In the genomic region with DNA sequence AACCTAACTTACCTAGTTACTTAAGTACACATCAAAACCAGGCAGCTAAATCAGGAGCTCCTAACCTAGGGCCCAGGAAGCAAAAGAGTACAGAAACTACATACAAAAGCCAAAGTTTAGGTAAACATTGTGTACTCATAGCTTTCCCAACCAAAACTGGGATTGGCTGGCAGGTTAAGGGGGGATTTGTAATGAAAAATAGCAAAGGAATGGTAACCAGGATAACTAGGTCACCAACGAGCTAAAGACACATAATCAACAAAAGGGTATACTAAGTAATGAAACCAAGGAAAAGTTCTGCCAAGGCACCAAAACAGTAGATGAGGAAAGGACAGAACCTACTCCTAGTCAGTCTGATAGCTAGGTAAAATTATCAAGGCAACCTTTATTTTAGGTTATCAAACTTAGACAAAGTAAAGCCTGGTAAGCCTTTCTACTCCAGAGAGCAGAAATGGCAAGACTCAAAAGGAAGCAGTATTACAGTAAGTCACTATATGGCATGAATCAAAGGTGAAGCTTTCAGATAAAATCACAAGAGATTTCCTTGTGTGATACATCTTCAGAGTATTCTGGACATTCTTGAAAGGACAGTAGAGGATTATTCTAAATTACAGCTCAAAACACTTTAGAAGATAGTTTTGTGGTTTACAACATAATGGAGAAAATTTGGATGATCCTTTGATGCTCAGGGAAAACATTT, we compare ENCODE assay signal across 9 cellular contexts. TPM values are rescaled to one million over a fixed set of nuclear protein-coding genes. Genes with fewer than 3 reads are reported as not detected.
DNase-seq lines count a peak whose midpoint lies in the region; ATAC-seq, FAIRE-seq and TF ChIP-seq lines count a peak whose summit lies in the region.
"Had no signal": no experiment of that assay in that cellular context is flagged by ENCODE, and none has a peak within 500 bp of the region (broad histone marks: within the 10 kb centered on the region; RNA-seq: fewer than 3 reads in every experiment).

No MANE protein-coding gene starts in this region.

- POLR2A ChIA-PET in CD8-positive, alpha-beta T cell (lab: Charles Lee) = interaction anchor here (0.6 to 7.8 kb wide), 4 partner anchors 9 to 856 kb away, joined by 3 to 85 read pairs (median 12); a partner anchor contains a TSS
- POLR2A ChIA-PET in OCI-LY7 (lab: Charles Lee) (interaction anchor here (0.8 to 3.2 kb wide), 8 partner anchors 8 to 845 kb away, joined by 4 to 15 read pairs (median 6); a partner anchor contains a TSS), H1 (lab: Charles Lee; ENCODE audit: partially characterized antibody) (interaction anchor here (0.7 to 13.8 kb wide), 14 partner anchors 9 to 268 kb away, joined by 3 to 176 read pairs (median 4); a partner anchor contains a TSS)

- TF ChIP-seq POLR2A in H1 (IDR thresholded peaks at IDR 0.05; ENCODE audit: control extremely low read depth in 1 of 2, low read depth in 2 of 2, low read length in 2 of 2) = no peak; a peak in 1 of 3 replicates

- no peak overlapping the region; the same call in 1 of the 2 replicates for H2BK5ac ChIP-seq in H1 (ENCODE audit: low read depth, low read length)

- 71% methylated on average over 1 of the region's 1 CpG; no CpG with 5 or more reads in 1 of the 2 experiments for WGBS in H1 (ENCODE audit: extremely low coverage in 1 of 2, insufficient coverage in 1 of 2, insufficient read length in 1 of 2, insufficient replicate concordance in 2 of 2, low coverage in 1 of 2, low lambda C conversion rate in 2 of 2, missing lambda C conversion rate in 1 of 2), 2 experiments

- no peak overlapping the region for H3K27ac ChIP-seq in CD8-positive, alpha-beta T cell (ENCODE audit: low read depth, low read length)
- H3K27ac ChIP-seq in OCI-LY7 (ENCODE audit: low read depth, low read length, poor library complexity, severe bottlenecking) (no peak overlapping the region), H1 (ENCODE audit: low read depth, low read length) (no peak overlapping the region)

- H3K27me3 Mint-ChIP-seq in CD8-positive, alpha-beta T cell (ENCODE audit: low read depth) = no peaks in the 10 kb centered on the region
- H3K27me3 Mint-ChIP-seq in nephron (ENCODE audit: low read depth) = no peaks in the 10 kb centered on the region

- H3K4me1 Mint-ChIP-seq in CD8-positive, alpha-beta T cell (ENCODE audit: low read depth) = peaks cover 88% of the 10 kb centered on the region
- peaks cover 81% of the 10 kb centered on the region for H3K4me1 Mint-ChIP-seq in nephron

- H3K27ac Mint-ChIP-seq in CD8-positive, alpha-beta T cell = peak overlapping the region; percentile 68
- H3K27ac Mint-ChIP-seq in nephron = peak overlapping the region in 2 of 3 experiments; percentile 8 to 89

- TF ChIP-seq EP300 in H1 (IDR thresholded peaks at IDR 0.05; ENCODE audit: borderline replicate concordance in 1 of 2, low read depth in 2 of 2, low read length in 2 of 2) = no peak

- peaks cover 34% of the 10 kb centered on the region for H3K36me3 ChIP-seq in CD8-positive, alpha-beta T cell (ENCODE audit: insufficient read depth, low read length)
- peaks cover 100% of the 10 kb centered on the region for H3K36me3 ChIP-seq in OCI-LY7 (ENCODE audit: insufficient read depth, low read length)
- H3K36me3 ChIP-seq in H1 (ENCODE audit: control insufficient read depth in 2 of 4, insufficient read depth in 4 of 4, low read length in 3 of 4) = peaks cover 28 to 78% (median 53%) of the 10 kb centered on the region in 4 experiments
- peaks cover 32% of the 10 kb centered on the region for H3K36me3 ChIP-seq in H7 (replicated peaks; ENCODE audit: control insufficient read depth, insufficient read depth, low read length)

- ATAC-seq in CD8-positive, alpha-beta T cell = no peak

- H2BK12ac ChIP-seq in H1 (ENCODE audit: low read depth, low read length) = no peak overlapping the region

- no peaks in the 10 kb centered on the region for H3K9me3 ChIP-seq in CD8-positive, alpha-beta T cell (ENCODE audit: low read length)
- H3K9me3 ChIP-seq in OCI-LY7 (ENCODE audit: low read length) (no peaks in the 10 kb centered on the region), H1 (ENCODE audit: insufficient read depth in 2 of 2, low read depth in 1 of 2, low read length in 1 of 2) (no peaks in the 10 kb centered on the region)

- H2BK120ac ChIP-seq in H1 (replicated peaks; ENCODE audit: low read depth, low read length) = no peak overlapping the region

- H3K4me3 Mint-ChIP-seq in CD8-positive, alpha-beta T cell = peak overlapping the region; percentile 100
- H3K4me3 Mint-ChIP-seq in nephron = peak overlapping the region in 2 of 3 experiments; percentile 16 to 29

- intact Hi-C loops in CD8-positive, alpha-beta T cell (cut with DNase I, micrococcal nuclease) = loop anchor here in 1 of 2 experiments (1.0 kb wide), 1 partner anchor 8 kb away; no protein-coding TSS in a partner anchor
- intact Hi-C loops in OCI-LY7 (cut with micrococcal nuclease; ENCODE audit: unreplicated experiment) = no loop called here

- H3K9me2 ChIP-seq in OCI-LY7 (ENCODE audit: insufficient read depth, low read length) = no peaks in the 10 kb centered on the region

- no peak for TF ChIP-seq CTCF in CD8-positive, alpha-beta T cell (IDR thresholded peaks at IDR 0.05)
- TF ChIP-seq CTCF in OCI-LY7 (conservative IDR thresholded peaks at IDR 0.05; ENCODE audit: low read length) (no peak), H1 (IDR thresholded peaks at IDR 0.05; ENCODE audit: control extremely low read depth in 1 of 3, insufficient read depth in 1 of 3, low read depth in 1 of 3, low read length in 3 of 3) (no peak), nephron (IDR thresholded peaks at IDR 0.05; ENCODE audit: unreplicated experiment in 3 of 3) (no peak)

- H3K9ac ChIP-seq in H1 (replicated peaks in 1 of 4; ENCODE audit: extremely low read depth in 1 of 4, low read depth in 3 of 4, low read length in 3 of 4) = peak overlapping the region in 2 of 4 experiments; percentile 34 to 37; a peak in 2 of 7 replicates

- peaks cover 98% of the 10 kb centered on the region for H4K20me1 ChIP-seq in OCI-LY7 (ENCODE audit: insufficient read depth, low read length)
- H4K20me1 ChIP-seq in H1 (replicated peaks in 1 of 2; ENCODE audit: control insufficient read depth in 1 of 2, insufficient read depth in 2 of 2, low read length in 2 of 2) = peaks cover 62 to 66% of the 10 kb centered on the region in 2 experiments

- H3K4me3 ChIP-seq in CD8-positive, alpha-beta T cell (ENCODE audit: low read depth, low read length) = no peak overlapping the region
- H3K4me3 ChIP-seq in OCI-LY7 (ENCODE audit: low read depth, low read length, poor library complexity, severe bottlenecking) = no peak overlapping the region
- H3K4me3 ChIP-seq in H1 (ENCODE audit: extremely low read depth in 1 of 4, insufficient read depth in 2 of 4, low read depth in 3 of 4, low read length in 4 of 4) = peak overlapping the region in 1 of 4 experiments; percentile 92; a peak in 2 of 8 replicates
- H3K4me3 ChIP-seq in H7 (ENCODE audit: insufficient read depth, low read depth, low read length) = no peak overlapping the region

- no peak overlapping the region for H3K23ac ChIP-seq in H1 (ENCODE audit: insufficient read length)

- no peak overlapping the region for H2AK5ac ChIP-seq in H1 (ENCODE audit: low read depth, low read length)

- H4K5ac ChIP-seq in H1 (ENCODE audit: insufficient read length, low read depth, low read length) = no peak overlapping the region

- H3K4me2 ChIP-seq in OCI-LY7 (ENCODE audit: low read length) = peak overlapping the region; percentile 88; the same call in 1 of the 2 replicates
- peak overlapping the region; percentile 59 to 70 for H3K4me2 ChIP-seq in H1 (ENCODE audit: insufficient read depth in 1 of 2, low read depth in 2 of 2, low read length in 2 of 2)

- no peak overlapping the region for H3K18ac ChIP-seq in H1 (ENCODE audit: extremely low read depth, low read length)

- no peak for TF ChIP-seq RAD21 in H1 (IDR thresholded peaks at IDR 0.05 in 1 of 2, conservative IDR thresholded peaks at IDR 0.05 in 1 of 2; ENCODE audit: low read depth in 2 of 2, low read length in 2 of 2)

- peaks cover 66% of the 10 kb centered on the region for H3K4me1 ChIP-seq in CD8-positive, alpha-beta T cell (ENCODE audit: insufficient read depth, low read length)
- H3K4me1 ChIP-seq in OCI-LY7 (ENCODE audit: insufficient read depth, low read length, poor library complexity, severe bottlenecking) (peaks cover 61% of the 10 kb centered on the region), H1 (replicated peaks in 1 of 4; ENCODE audit: control insufficient read depth in 3 of 4, insufficient read depth in 4 of 4, low read length in 3 of 4) (peaks cover 0 to 16% (median 12%) of the 10 kb centered on the region in 4 experiments; a peak in 5 of 7 replicates)

- BruUV-seq in OCI-LY7 (replicated peaks; lab: Mats Ljungman, UMichigan) = no TSS peak

- H3K4ac ChIP-seq in H1 (replicated peaks; ENCODE audit: insufficient read length, low read depth, low read length) = no peak overlapping the region

- no peak overlapping the region for H2BK15ac ChIP-seq in H1 (ENCODE audit: low read length)

- no peaks in the 10 kb centered on the region for H3K23me2 ChIP-seq in H1 (ENCODE audit: low read depth, low read length)

- no peak overlapping the region for H2AFZ ChIP-seq in OCI-LY7 (ENCODE audit: low read length)
- no peak overlapping the region for H2AFZ ChIP-seq in H1 (ENCODE audit: low read length)

- H3K9me3 Mint-ChIP-seq in CD8-positive, alpha-beta T cell = no peaks in the 10 kb centered on the region
- H3K9me3 Mint-ChIP-seq in nephron = no peaks in the 10 kb centered on the region

- H3K56ac ChIP-seq in H1 (replicated peaks; ENCODE audit: insufficient read length, low read depth, low read length) = no peak overlapping the region

- no peak overlapping the region for H4K8ac ChIP-seq in H1 (ENCODE audit: extremely low read depth, insufficient read depth, low read length)

- CTCF ChIA-PET in CD8-positive, alpha-beta T cell (lab: Charles Lee) = interaction anchor here (1.1 to 3.8 kb wide), 2 partner anchors 10 to 16 kb away, joined by 5 to 20 read pairs; a partner anchor contains a TSS
- CTCF ChIA-PET in OCI-LY7 (lab: Charles Lee; ENCODE audit: unreplicated experiment) = interaction anchor here (0.6 to 1.2 kb wide), 2 partner anchors 9 to 16 kb away, joined by 4 to 7 read pairs; no protein-coding TSS in a partner anchor
- CTCF ChIA-PET in H1 (lab: Charles Lee; ENCODE audit: partially characterized antibody) = interaction anchor here (0.9 to 3.0 kb wide), 3 partner anchors 16 to 267 kb away, joined by 4 to 12 read pairs (median 4); no protein-coding TSS in a partner anchor

- peaks cover 92% of the 10 kb centered on the region for H3K36me3 Mint-ChIP-seq in CD8-positive, alpha-beta T cell
- peaks cover 56% of the 10 kb centered on the region for H3K36me3 Mint-ChIP-seq in nephron (ENCODE audit: low read depth)

- H2BK20ac ChIP-seq in H1 (ENCODE audit: low read length) = no peak overlapping the region

- no peak for FAIRE-seq in H1 (lab: Jason Lieb, UNC)

- H3K14ac ChIP-seq in H1 (ENCODE audit: insufficient read length) = no peak overlapping the region

- no peaks in the 10 kb centered on the region; the same call in 1 of the 2 replicates for H3K79me1 ChIP-seq in H1 (ENCODE audit: low read depth, low read length)

- no peak for DNase-seq in CD8-positive, alpha-beta T cell
- DNase-seq in OCI-LY7 (ENCODE audit: low spot score) = no peak
- DNase-seq in H1 (ENCODE audit: low read depth in 1 of 2, low spot score in 2 of 2) = no peak
- no peak for DNase-seq in stimulated activated naive CD4-positive, alpha-beta T cell treated with Interleukin-2 at 50 U/mL for 16 hours (lab: John Stamatoyannopoulos, UW)
- no peak for DNase-seq in H7
- no peak for DNase-seq in GM19240 (ENCODE audit: insufficient read length, low spot score)
- DNase-seq in stimulated activated CD4-positive, alpha-beta T cell treated with anti-CD3 and anti-CD28 coated beads, Interleukin-2, amount 100 ng/mL, for 24 hours = no peak
- DNase-seq: NCI-H2029 treated with DMSO at 0.1 percent for 48 hours had no signal

- H3K27me3 ChIP-seq in CD8-positive, alpha-beta T cell (ENCODE audit: insufficient read depth, low read length) = no peaks in the 10 kb centered on the region
- H3K27me3 ChIP-seq in H1 (replicated peaks in 1 of 4; ENCODE audit: control insufficient read depth in 3 of 4, extremely low read depth in 1 of 4, insufficient read depth in 3 of 4, low read length in 3 of 4) (no peaks in the 10 kb centered on the region), H7 (ENCODE audit: control insufficient read depth, insufficient read depth, low read length) (no peaks in the 10 kb centered on the region)

- no peak overlapping the region for H4K91ac ChIP-seq in H1 (replicated peaks; ENCODE audit: insufficient read length, low read length)

- H3K79me2 ChIP-seq in OCI-LY7 (ENCODE audit: insufficient read depth, low read depth, low read length) (peaks cover 100% of the 10 kb centered on the region), H1 (ENCODE audit: control insufficient read depth in 1 of 2, insufficient read depth in 2 of 2, low read length in 2 of 2) (peaks cover 96 to 100% of the 10 kb centered on the region in 2 experiments)

RNA-seq across cellular contexts. Expression of a gene that starts 10.2 kb away (rescaled TPM):
- 100 to 1,000 TPM; 455 to 472 TPM for total RNA-seq in CD8-positive, alpha-beta T cell
- total RNA-seq in OCI-LY7 (2014; rRNA removed; shearing (Covaris generic)) = 349 and 420 TPM in 2 replicates
- 296 and 325 TPM in 2 replicates for total RNA-seq in OCI-LY7 (2022)
- total RNA-seq in H1 (2021; fragmentation: NEBNext Ultra II Directional; extraction: Animal tissue kit (Norgen Biotek cat#: 25700)) = 267 and 274 TPM in 2 replicates
- polyA plus RNA-seq in H1 (2011; rRNA removed) = 206 and 251 TPM in 2 replicates
- 276 TPM for polyA plus RNA-seq in H1 (2011; cell fraction: cytosol; rRNA removed)
- polyA plus RNA-seq in H1 (2011; cell fraction: nucleus; rRNA removed) = 182 TPM
- 251 to 314 TPM (median 271 TPM) in 4 replicates for polyA plus RNA-seq in H1 (2012, experiment 1 of 2)
- polyA plus RNA-seq in H1 (2012, experiment 2 of 2) = 66.5 TPM
- polyA plus RNA-seq in H1 (2013, experiment 1 of 2) = 261 TPM
- polyA plus RNA-seq in H1 (2013, experiment 2 of 2) = 258 TPM
- 233 and 288 TPM in 2 replicates for polyA minus RNA-seq in H1 (2011; rRNA and poly(A)+ RNA removed)
- polyA minus RNA-seq in H1 (2011; cell fraction: cytosol; rRNA and poly(A)+ RNA removed) = 376 TPM
- 505 TPM for polyA minus RNA-seq in H1 (2011; cell fraction: nucleus; rRNA and poly(A)+ RNA removed)
- 204 and 252 TPM in 2 replicates for total RNA-seq in H7 (2014; rRNA removed; shearing (Covaris generic))
